34 cellular contexts compared by ENCODE assay signal in genomic region chr12:61502179-61502578, GRCh38.
"Had no signal": no experiment of that assay in that cellular context is flagged by ENCODE, and none has a peak within 500 bp of the region (broad histone marks: within the 10 kb centered on the region; RNA-seq: fewer than 3 reads in every experiment).

No MANE protein-coding gene starts in this region.

- H3K27me3 Mint-ChIP-seq: activated B cell treated with CpG ODN at 0.5 μM for 24 hours; activated CD4-positive, alpha-beta memory T cell treated with anti-CD3 and anti-CD28 coated beads for 36 hours; activated CD4-positive, alpha-beta T cell treated with anti-CD3 and anti-CD28 coated beads, Interleukin-2, amount 10 ng/mL, durations not matched to agents 24 days and 14 days; activated CD8-positive, alpha-beta memory T cell treated with anti-CD3 and anti-CD28 coated beads, Interleukin-2, amount 10 ng/mL, durations not matched to agents 7 days and 5 days; activated naive CD4-positive, alpha-beta T cell treated with anti-CD3 and anti-CD28 coated beads, Interleukin-2, amount 50 U/mL, for 24 hours; activated naive CD8-positive, alpha-beta T cell treated with anti-CD3 and anti-CD28 coated beads for 36 hours; activated naive CD8-positive, alpha-beta T cell treated with anti-CD3 and anti-CD28 coated beads, Interleukin-2, amount 50 U/mL, for 24 hours; T-helper 17 cell had no signal

- H3K27ac Mint-ChIP-seq: activated B cell treated with CpG ODN at 0.5 μM for 24 hours; activated CD4-positive, alpha-beta memory T cell treated with anti-CD3 and anti-CD28 coated beads for 36 hours; activated CD4-positive, alpha-beta T cell treated with anti-CD3 and anti-CD28 coated beads, Interleukin-2, amount 10 ng/mL, durations not matched to agents 24 days and 14 days; activated CD8-positive, alpha-beta memory T cell treated with anti-CD3 and anti-CD28 coated beads, Interleukin-2, amount 10 ng/mL, durations not matched to agents 7 days and 5 days; activated CD8-positive, alpha-beta T cell treated with anti-CD3 and anti-CD28 coated beads, Interleukin-2, amount 10 ng/mL, durations not matched to agents 7 days and 5 days; activated naive CD4-positive, alpha-beta T cell treated with anti-CD3 and anti-CD28 coated beads for 36 hours; activated naive CD4-positive, alpha-beta T cell treated with anti-CD3 and anti-CD28 coated beads, Interleukin-2, amount 50 U/mL, for 24 hours; activated naive CD8-positive, alpha-beta T cell treated with anti-CD3 and anti-CD28 coated beads for 36 hours; activated naive CD8-positive, alpha-beta T cell treated with anti-CD3 and anti-CD28 coated beads, Interleukin-2, amount 50 U/mL, for 24 hours; activated T-helper 1 cell treated with anti-CD3 and anti-CD28 coated beads, Interleukin-12 subunit alpha, Interleukin-12 subunit beta, Interleukin-2, Interleukin-4 antibody, amounts not matched to agents 30 ng/mL and 10 ng/mL and 1 ng/mL, durations not matched to agents 14 hours and 24 hours and 36 hours; activated T-helper 2 cell treated with anti-CD3 and anti-CD28 coated beads, Interferon-gamma antibody, Interleukin-2, Interleukin-4, amounts not matched to agents 10 μg/mL and 5 μg/mL and 100 μg/mL, durations not matched to agents 14 hours and 24 hours and 36 hours; T-helper 17 cell; T-helper 2 cell treated with Interferon-gamma antibody and Interleukin-4, amounts not matched to agents 5 μg/mL and 100 μg/mL, for 36 hours had no signal

- DNase-seq: activated B cell treated with CpG ODN at 0.5 μM for 24 hours; activated CD4-positive, alpha-beta memory T cell treated with anti-CD3 and anti-CD28 coated beads for 36 hours; activated CD4-positive, alpha-beta T cell treated with anti-CD3 and anti-CD28 coated beads, Interleukin-2, amount 10 ng/mL, durations not matched to agents 24 days and 14 days; activated CD8-positive, alpha-beta memory T cell treated with anti-CD3 and anti-CD28 coated beads, Interleukin-2, amount 10 ng/mL, durations not matched to agents 7 days and 5 days; activated CD8-positive, alpha-beta memory T cell treated with anti-CD3 and anti-CD28 coated beads, Interleukin-2, amount 50 U/mL, for 4 hours; activated CD8-positive, alpha-beta T cell treated with anti-CD3 and anti-CD28 coated beads, Interleukin-2, amount 10 ng/mL, durations not matched to agents 7 days and 5 days; activated effector memory CD4-positive, alpha-beta T cell treated with anti-CD3 and anti-CD28 coated beads, Interleukin-2, amount 50 U/mL, for 16 hours; activated naive CD4-positive, alpha-beta T cell treated with anti-CD3 and anti-CD28 coated beads for 36 hours; activated naive CD8-positive, alpha-beta T cell treated with anti-CD3 and anti-CD28 coated beads for 36 hours; activated naive CD8-positive, alpha-beta T cell treated with anti-CD3 and anti-CD28 coated beads, Interleukin-2, amount 50 U/mL, for 24 hours; activated T-cell treated with anti-CD3 and anti-CD28 coated beads, Interleukin-2, amount 50 U/mL, for 1 hour; activated T-cell treated with anti-CD3 and anti-CD28 coated beads, Interleukin-2, amount 50 U/mL, for 48 hours; adrenal gland; amygdala; aorta; body of pancreas; caudate nucleus; colonic mucosa; effector CD8-positive, alpha-beta T cell; erythroblast; foreskin keratinocyte; heart right ventricle; T-helper 1 cell; T-helper 17 cell; T1000 had no signal

- H3K36me3 Mint-ChIP-seq: activated CD4-positive, alpha-beta memory T cell treated with anti-CD3 and anti-CD28 coated beads for 36 hours; activated CD8-positive, alpha-beta memory T cell treated with anti-CD3 and anti-CD28 coated beads, Interleukin-2, amount 10 ng/mL, durations not matched to agents 7 days and 5 days; activated naive CD4-positive, alpha-beta T cell treated with anti-CD3 and anti-CD28 coated beads, Interleukin-2, amount 50 U/mL, for 24 hours; activated naive CD8-positive, alpha-beta T cell treated with anti-CD3 and anti-CD28 coated beads for 36 hours had no signal

- H3K9me3 ChIP-seq: adrenal gland, body of pancreas, colonic mucosa, esophagus muscularis mucosa, gastroesophageal sphincter had no signal

- ATAC-seq: activated CD4-positive, CD25-positive, alpha-beta regulatory T cell treated with anti-CD3 and anti-CD28 coated beads, Interleukin-2, amount 50 U/mL, for 24 hours; activated CD8-positive, alpha-beta memory T cell treated with anti-CD3 and anti-CD28 coated beads, Interleukin-2, amount 10 ng/mL, durations not matched to agents 7 days and 5 days; activated CD8-positive, alpha-beta T cell treated with anti-CD3 and anti-CD28 coated beads, Interleukin-2, amount 10 ng/mL, durations not matched to agents 7 days and 5 days; activated naive CD8-positive, alpha-beta T cell treated with anti-CD3 and anti-CD28 coated beads, Interleukin-2, amount 50 U/mL, for 24 hours; body of pancreas; foreskin keratinocyte; gastroesophageal sphincter; heart right ventricle; T-helper 17 cell had no signal

- H3K36me3 ChIP-seq: adrenal gland, colonic mucosa, esophagus muscularis mucosa, gastroesophageal sphincter, heart right ventricle had no signal

- H3K27me3 ChIP-seq: adrenal gland, body of pancreas, colonic mucosa, esophagus muscularis mucosa, foreskin keratinocyte, gastroesophageal sphincter, hepatocyte had no signal

- H3K4me3 ChIP-seq: adrenal gland, body of pancreas, colonic mucosa, esophagus muscularis mucosa, gastroesophageal sphincter, heart right ventricle, hepatocyte had no signal

- H3K27ac ChIP-seq: adrenal gland, body of pancreas, colonic mucosa, esophagus muscularis mucosa, foreskin keratinocyte, gastroesophageal sphincter, heart right ventricle, hepatocyte, VCaP had no signal

- H3K4me1 ChIP-seq: adrenal gland, body of pancreas, colonic mucosa, esophagus muscularis mucosa, foreskin keratinocyte, gastroesophageal sphincter, heart right ventricle had no signal

- H3K4me1 Mint-ChIP-seq: activated B cell treated with CpG ODN at 0.5 μM for 24 hours; activated CD4-positive, alpha-beta T cell treated with anti-CD3 and anti-CD28 coated beads, Interleukin-2, amount 10 ng/mL, durations not matched to agents 24 days and 14 days; activated CD8-positive, alpha-beta memory T cell treated with anti-CD3 and anti-CD28 coated beads, Interleukin-2, amount 10 ng/mL, durations not matched to agents 7 days and 5 days; activated naive CD4-positive, alpha-beta T cell treated with anti-CD3 and anti-CD28 coated beads, Interleukin-2, amount 50 U/mL, for 24 hours; activated naive CD8-positive, alpha-beta T cell treated with anti-CD3 and anti-CD28 coated beads for 36 hours; activated naive CD8-positive, alpha-beta T cell treated with anti-CD3 and anti-CD28 coated beads, Interleukin-2, amount 50 U/mL, for 24 hours; T-helper 17 cell had no signal

- H3K4me3 Mint-ChIP-seq: activated B cell treated with CpG ODN at 0.5 μM for 24 hours; activated CD4-positive, alpha-beta memory T cell treated with anti-CD3 and anti-CD28 coated beads for 36 hours; activated CD4-positive, alpha-beta T cell treated with anti-CD3 and anti-CD28 coated beads, Interleukin-2, amount 10 ng/mL, durations not matched to agents 24 days and 14 days; activated CD8-positive, alpha-beta memory T cell treated with anti-CD3 and anti-CD28 coated beads, Interleukin-2, amount 10 ng/mL, durations not matched to agents 7 days and 5 days; activated CD8-positive, alpha-beta T cell treated with anti-CD3 and anti-CD28 coated beads, Interleukin-2, amount 10 ng/mL, durations not matched to agents 7 days and 5 days; activated naive CD4-positive, alpha-beta T cell treated with anti-CD3 and anti-CD28 coated beads for 36 hours; activated naive CD4-positive, alpha-beta T cell treated with anti-CD3 and anti-CD28 coated beads, Interleukin-2, amount 50 U/mL, for 24 hours; activated naive CD8-positive, alpha-beta T cell treated with anti-CD3 and anti-CD28 coated beads for 36 hours; activated naive CD8-positive, alpha-beta T cell treated with anti-CD3 and anti-CD28 coated beads, Interleukin-2, amount 50 U/mL, for 24 hours; activated T-helper 1 cell treated with anti-CD3 and anti-CD28 coated beads, Interleukin-12 subunit alpha, Interleukin-12 subunit beta, Interleukin-2, Interleukin-4 antibody, amounts not matched to agents 30 ng/mL and 10 ng/mL and 1 ng/mL, durations not matched to agents 14 hours and 24 hours and 36 hours; T-helper 17 cell; T-helper 2 cell treated with Interferon-gamma antibody and Interleukin-4, amounts not matched to agents 5 μg/mL and 100 μg/mL, for 36 hours had no signal

- H3K9me3 Mint-ChIP-seq: activated CD4-positive, alpha-beta T cell treated with anti-CD3 and anti-CD28 coated beads, Interleukin-2, amount 10 ng/mL, durations not matched to agents 24 days and 14 days; activated naive CD8-positive, alpha-beta T cell treated with anti-CD3 and anti-CD28 coated beads for 36 hours; activated T-helper 1 cell treated with anti-CD3 and anti-CD28 coated beads, Interleukin-12 subunit alpha, Interleukin-12 subunit beta, Interleukin-2, Interleukin-4 antibody, amounts not matched to agents 30 ng/mL and 10 ng/mL and 1 ng/mL, durations not matched to agents 14 hours and 24 hours and 36 hours; T-helper 2 cell treated with Interferon-gamma antibody and Interleukin-4, amounts not matched to agents 5 μg/mL and 100 μg/mL, for 36 hours had no signal
